In genomic region chr16:64724339-64724738, GRCh38 we compare ENCODE assay signal across 27 cellular contexts.
"Had no signal": no experiment of that assay in that cellular context is flagged by ENCODE, and none has a peak within 500 bp of the region (broad histone marks: within the 10 kb centered on the region; RNA-seq: fewer than 3 reads in every experiment).

No MANE protein-coding gene starts in this region.

- FAIRE-seq: urothelium cell line had no signal

- DNase-seq: stimulated activated CD4-positive, alpha-beta T cell treated with anti-CD3 and anti-CD28 coated beads, Interleukin-2, amount 100 ng/mL, for 48 hours; stimulated activated CD4-positive, alpha-beta T cell treated with anti-CD3 and anti-CD28 coated beads, Interleukin-4, amount 100 ng/mL, for 1 hour; stimulated activated CD4-positive, alpha-beta T cell treated with anti-CD3 and anti-CD28 coated beads, Interleukin-4, amount 100 ng/mL, for 24 hours; stimulated activated CD4-positive, alpha-beta T cell treated with anti-CD3 and anti-CD28 coated beads, Interleukin-4, amount 100 ng/mL, for 4 hours; stimulated activated CD8-positive, alpha-beta memory T cell treated with anti-CD3 and anti-CD28 coated beads, Interleukin-4, amount 100 ng/mL, for 48 hours; stimulated activated naive B cell treated with anti-CD40 and anti-IgM and Interleukin-4, amounts not matched to agents 10 μg/mL and 1 μg/mL and 100 μg/mL, for 72 hours; stimulated activated naive CD4-positive, alpha-beta T cell; stimulated activated naive CD4-positive, alpha-beta T cell treated with Interleukin-2 at 50 U/mL for 16 hours; stimulated activated naive CD8-positive, alpha-beta T cell treated with anti-CD3 and anti-CD28 coated beads, Interleukin-15, amount 100 ng/mL, for 72 hours; stimulated activated naive CD8-positive, alpha-beta T cell treated with anti-CD3 and anti-CD28 coated beads, Interleukin-15, Interleukin-2, amounts not matched to agents 100 U/mL and 50 U/mL, for 24 hours; stomach; substantia nigra; testis; thyroid gland; tibial artery; transverse colon; trophoblast cell; upper lobe of left lung; upper lobe of right lung; uterus had no signal

- H3K9me3 ChIP-seq: stomach, suprapubic skin, testis, thoracic aorta, thyroid gland, tibial artery, tibial nerve, transverse colon, upper lobe of left lung, upper lobe of right lung, uterus, vagina had no signal

- H3K36me3 ChIP-seq: stomach, suprapubic skin, thoracic aorta, thyroid gland, tibial artery, tibial nerve, transverse colon, upper lobe of left lung, upper lobe of right lung, uterus, vagina had no signal

- H3K4me3 ChIP-seq: stomach, suprapubic skin, testis, thoracic aorta, thyroid gland, tibial artery, tibial nerve, transverse colon, upper lobe of left lung, upper lobe of right lung, uterus, vagina had no signal

- H3K4me1 ChIP-seq: stomach, suprapubic skin, testis, thyroid gland, tibial artery, tibial nerve, transverse colon, upper lobe of left lung, upper lobe of right lung, uterus, vagina had no signal

- H3K27me3 ChIP-seq: stomach, suprapubic skin, testis, thyroid gland, tibial artery, tibial nerve, transverse colon, upper lobe of left lung, upper lobe of right lung, uterus, vagina had no signal

- H3K27ac ChIP-seq: stomach, suprapubic skin, testis, thoracic aorta, thyroid gland, tibial artery, tibial nerve, transverse colon, upper lobe of left lung, upper lobe of right lung, uterus, vagina had no signal

- ATAC-seq: stimulated activated effector memory CD8-positive, alpha-beta T cell treated with anti-CD3 and anti-CD28 coated beads, Interleukin-12 subunit alpha, Interleukin-12 subunit beta, amount 100 ng/mL, for 72 hours; stimulated activated memory B cell treated with anti-CD40 and anti-IgM and Interleukin-4, amounts not matched to agents 10 μg/mL and 1 μg/mL and 100 μg/mL, for 72 hours; stimulated activated naive B cell treated with anti-CD40 and anti-IgM and Interleukin-4, amounts not matched to agents 10 μg/mL and 1 μg/mL and 100 μg/mL, for 72 hours; stimulated activated naive CD8-positive, alpha-beta T cell treated with anti-CD3 and anti-CD28 coated beads, Interleukin-15, amount 100 ng/mL, for 72 hours; stimulated activated naive CD8-positive, alpha-beta T cell treated with anti-CD3 and anti-CD28 coated beads, Interleukin-15, Interleukin-2, amounts not matched to agents 100 U/mL and 50 U/mL, for 24 hours; upper lobe of right lung had no signal
